In the genomic region with DNA sequence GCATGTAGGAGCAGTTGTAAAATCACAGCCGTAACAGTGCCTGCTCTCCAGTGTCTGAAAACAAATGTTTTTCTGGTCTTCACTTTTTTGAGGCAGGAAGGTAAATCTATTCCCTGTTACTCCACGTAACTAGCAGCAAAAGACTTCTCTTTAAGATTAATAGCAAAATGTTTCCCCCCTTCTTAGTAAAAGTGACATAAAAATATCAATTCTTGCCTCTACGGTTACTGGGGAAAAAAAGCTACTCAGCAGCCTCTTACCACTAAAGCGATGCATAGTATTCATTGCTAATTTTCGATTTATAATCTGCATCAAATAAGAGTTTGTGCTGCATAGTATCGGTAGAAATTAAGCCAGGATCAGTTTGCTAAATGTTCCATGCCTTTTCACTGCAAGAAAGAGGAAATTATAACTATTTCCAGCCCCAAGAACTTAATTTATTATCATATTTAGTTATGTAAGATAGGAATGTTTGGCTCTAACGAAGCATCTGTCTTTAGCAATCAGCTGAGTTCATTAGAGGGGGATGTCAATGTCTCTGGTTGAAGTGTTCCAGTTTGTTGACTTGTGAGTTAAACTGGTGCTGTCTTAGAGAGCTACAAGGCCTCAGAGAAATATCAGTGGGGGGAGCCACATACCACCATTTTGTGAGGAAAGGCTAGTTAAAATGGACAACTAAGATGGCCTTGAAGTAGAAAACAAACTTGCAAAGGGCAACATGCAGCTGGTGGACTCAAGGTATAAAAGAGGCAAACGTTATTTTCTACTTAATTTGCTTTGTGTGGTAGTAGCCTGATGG, we compare ENCODE assay signal across 2 cellular contexts.
TF ChIP-seq lines count a peak whose summit lies in the region.

No MANE protein-coding gene starts in this region.

TF ChIP-seq in GM12878, 131 proteins besides CTCF, POLR2A, EP300 and RAD21:
- peak; percentile 93 for TF ChIP-seq YY1 (IDR thresholded peaks at IDR 0.05; ENCODE audit: low read depth, low read length)
- TF ChIP-seq MLLT1 (IDR thresholded peaks at IDR 0.05), result no peak

TF ChIP-seq in liver, 16 proteins besides CTCF, POLR2A, EP300 and RAD21:
- TF ChIP-seq NR2F2 (IDR thresholded peaks at IDR 0.05) (no peak), GABPA (IDR thresholded peaks at IDR 0.05 in 1 of 2, conservative IDR thresholded peaks at IDR 0.05 in 1 of 2) (no peak), FOXA1 (IDR thresholded peaks at IDR 0.05) (no peak), EGR1 (IDR thresholded peaks at IDR 0.05; ENCODE audit: low read depth in 2 of 2) (no peak), YY1 (IDR thresholded peaks at IDR 0.05) (peak; percentile 68), HNF4A (conservative IDR thresholded peaks at IDR 0.05) (no peak)
- TF ChIP-seq, protein P1, sequence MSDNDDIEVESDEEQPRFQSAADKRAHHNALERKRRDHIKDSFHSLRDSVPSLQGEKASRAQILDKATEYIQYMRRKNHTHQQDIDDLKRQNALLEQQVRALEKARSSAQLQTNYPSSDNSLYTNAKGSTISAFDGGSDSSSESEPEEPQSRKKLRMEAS (IDR thresholded peaks at IDR 0.05), result no peak
